ENCODE assay signal across 11 cellular contexts in genomic region chr20:19921349-19921793, GRCh38.
DNase-seq lines count a peak whose midpoint lies in the region; ATAC-seq and TF ChIP-seq lines count a peak whose summit lies in the region.
"Had no signal": no experiment of that assay in that cellular context is flagged by ENCODE, and none has a peak within 500 bp of the region (broad histone marks: within the 10 kb centered on the region; RNA-seq: fewer than 3 reads in every experiment).

No MANE protein-coding gene starts in this region.

- intact Hi-C loops in left lung (cut with DNase I) = no loop called here

- H3K4me1 ChIP-seq in left lung (peaks cover 0 to 72% of the 10 kb centered on the region in 2 donors), skeletal muscle satellite cell (ENCODE audit: control insufficient read depth, insufficient read depth, low read length) (peaks cover 9% of the 10 kb centered on the region)
- H3K4me1 ChIP-seq: parathyroid adenoma had no signal

- DNase-seq in GM04503 (ENCODE audit: low read depth) = peak; percentile 68
- DNase-seq in left lung = no peak
- DNase-seq in stimulated activated CD4-positive, alpha-beta T cell treated with anti-CD3 and anti-CD28 coated beads, Interleukin-12 subunit alpha, Interleukin-12 subunit beta, amount 100 ng/mL, for 4 hours = no peak
- no peak for DNase-seq in activated CD4-positive, CD25-positive, alpha-beta regulatory T cell (lab: John Stamatoyannopoulos, UW)
- DNase-seq: activated naive CD8-positive, alpha-beta T cell treated with anti-CD3 and anti-CD28 coated beads for 36 hours; NCI-H1048 had no signal

- ATAC-seq in esophagus mucosa (peak; percentile 19), left lung (peak; percentile 75), GM18907 (IDR thresholded peaks at IDR 0.05; ENCODE audit: unreplicated experiment) (no peak), GM18868 (IDR thresholded peaks at IDR 0.05; ENCODE audit: unreplicated experiment) (no peak)

- H3K27ac ChIP-seq in left lung = peak overlapping the region; percentile 23 to 66
- H3K27ac ChIP-seq: parathyroid adenoma had no signal

- TF ChIP-seq CTCF in left lung (IDR thresholded peaks at IDR 0.05) = no peak

- H3K4me3 ChIP-seq in left lung (peak overlapping the region in 1 of 2 donors; percentile 1), skeletal muscle satellite cell (ENCODE audit: low read length) (no peak overlapping the region)

- no peaks in the 10 kb centered on the region for H3K36me3 ChIP-seq in left lung
- no peaks in the 10 kb centered on the region for H3K36me3 ChIP-seq in skeletal muscle satellite cell (ENCODE audit: insufficient read depth, low read length)

- peak overlapping the region; percentile 59 for H3K4me2 ChIP-seq in skeletal muscle satellite cell (ENCODE audit: low read length)

- H3K9ac ChIP-seq in skeletal muscle satellite cell (ENCODE audit: low read depth, low read length) = no peak overlapping the region
- H3K9ac ChIP-seq: parathyroid adenoma had no signal

- no peaks in the 10 kb centered on the region for H3K27me3 ChIP-seq in left lung
- no peaks in the 10 kb centered on the region for H3K27me3 ChIP-seq in skeletal muscle satellite cell (ENCODE audit: control insufficient read depth, insufficient read depth, low read length)

- no peaks in the 10 kb centered on the region for H3K9me3 ChIP-seq in left lung
- no peaks in the 10 kb centered on the region for H3K9me3 ChIP-seq in skeletal muscle satellite cell (replicated peaks; ENCODE audit: low read length)

Comparison
In these comparisons a context has a peak if more than half of its experiments do, and no peak if none do; other contexts are left out.
1. ATAC-seq: peak in esophagus mucosa (single experiment) and left lung (single experiment); none in GM18907 (single experiment) and GM18868 (single experiment).